1 cellular context compared by ENCODE assay signal in genomic region chr2:68849579-68850030, GRCh38.
TF ChIP-seq lines count a peak whose summit lies in the region.

No MANE protein-coding gene starts in this region.

TF ChIP-seq in K562, 482 proteins besides CTCF, POLR2A, EP300 and RAD21 (continued from another document and continues in another):
- TF ChIP-seq, protein P1, sequence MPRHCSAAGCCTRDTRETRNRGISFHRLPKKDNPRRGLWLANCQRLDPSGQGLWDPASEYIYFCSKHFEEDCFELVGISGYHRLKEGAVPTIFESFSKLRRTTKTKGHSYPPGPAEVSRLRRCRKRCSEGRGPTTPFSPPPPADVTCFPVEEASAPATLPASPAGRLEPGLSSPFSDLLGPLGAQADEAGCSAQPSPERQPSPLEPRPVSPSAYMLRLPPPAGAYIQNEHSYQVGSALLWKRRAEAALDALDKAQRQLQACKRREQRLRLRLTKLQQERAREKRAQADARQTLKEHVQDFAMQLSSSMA (CRISPR knock-in tag; IDR thresholded peaks at IDR 0.05) = no peak
- TF ChIP-seq, protein P2, sequence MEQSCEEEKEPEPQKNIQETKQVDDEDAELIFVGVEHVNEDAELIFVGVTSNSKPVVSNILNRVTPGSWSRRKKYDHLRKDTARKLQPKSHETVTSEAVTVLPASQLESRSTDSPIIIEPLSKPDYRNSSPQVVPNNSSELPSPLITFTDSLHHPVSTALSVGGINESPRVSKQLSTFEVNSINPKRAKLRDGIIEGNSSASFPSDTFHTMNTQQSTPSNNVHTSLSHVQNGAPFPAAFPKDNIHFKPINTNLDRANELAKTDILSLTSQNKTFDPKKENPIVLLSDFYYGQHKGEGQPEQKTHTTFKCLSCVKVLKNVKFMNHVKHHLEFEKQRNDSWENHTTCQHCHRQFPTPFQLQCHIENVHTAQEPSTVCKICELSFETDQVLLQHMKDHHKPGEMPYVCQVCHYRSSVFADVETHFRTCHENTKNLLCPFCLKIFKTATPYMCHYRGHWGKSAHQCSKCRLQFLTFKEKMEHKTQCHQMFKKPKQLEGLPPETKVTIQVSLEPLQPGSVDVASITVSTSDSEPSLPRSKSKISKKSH (CRISPR knock-in tag; IDR thresholded peaks at IDR 0.05) = no peak
- no peak for TF ChIP-seq SREBF1 (IDR thresholded peaks at IDR 0.05; ENCODE audit: borderline replicate concordance, low read depth, low read length)
- TF ChIP-seq, protein P3, sequence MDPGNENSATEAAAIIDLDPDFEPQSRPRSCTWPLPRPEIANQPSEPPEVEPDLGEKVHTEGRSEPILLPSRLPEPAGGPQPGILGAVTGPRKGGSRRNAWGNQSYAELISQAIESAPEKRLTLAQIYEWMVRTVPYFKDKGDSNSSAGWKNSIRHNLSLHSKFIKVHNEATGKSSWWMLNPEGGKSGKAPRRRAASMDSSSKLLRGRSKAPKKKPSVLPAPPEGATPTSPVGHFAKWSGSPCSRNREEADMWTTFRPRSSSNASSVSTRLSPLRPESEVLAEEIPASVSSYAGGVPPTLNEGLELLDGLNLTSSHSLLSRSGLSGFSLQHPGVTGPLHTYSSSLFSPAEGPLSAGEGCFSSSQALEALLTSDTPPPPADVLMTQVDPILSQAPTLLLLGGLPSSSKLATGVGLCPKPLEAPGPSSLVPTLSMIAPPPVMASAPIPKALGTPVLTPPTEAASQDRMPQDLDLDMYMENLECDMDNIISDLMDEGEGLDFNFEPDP (CRISPR knock-in tag; IDR thresholded peaks at IDR 0.05) = no peak
- TF ChIP-seq, protein P4, sequence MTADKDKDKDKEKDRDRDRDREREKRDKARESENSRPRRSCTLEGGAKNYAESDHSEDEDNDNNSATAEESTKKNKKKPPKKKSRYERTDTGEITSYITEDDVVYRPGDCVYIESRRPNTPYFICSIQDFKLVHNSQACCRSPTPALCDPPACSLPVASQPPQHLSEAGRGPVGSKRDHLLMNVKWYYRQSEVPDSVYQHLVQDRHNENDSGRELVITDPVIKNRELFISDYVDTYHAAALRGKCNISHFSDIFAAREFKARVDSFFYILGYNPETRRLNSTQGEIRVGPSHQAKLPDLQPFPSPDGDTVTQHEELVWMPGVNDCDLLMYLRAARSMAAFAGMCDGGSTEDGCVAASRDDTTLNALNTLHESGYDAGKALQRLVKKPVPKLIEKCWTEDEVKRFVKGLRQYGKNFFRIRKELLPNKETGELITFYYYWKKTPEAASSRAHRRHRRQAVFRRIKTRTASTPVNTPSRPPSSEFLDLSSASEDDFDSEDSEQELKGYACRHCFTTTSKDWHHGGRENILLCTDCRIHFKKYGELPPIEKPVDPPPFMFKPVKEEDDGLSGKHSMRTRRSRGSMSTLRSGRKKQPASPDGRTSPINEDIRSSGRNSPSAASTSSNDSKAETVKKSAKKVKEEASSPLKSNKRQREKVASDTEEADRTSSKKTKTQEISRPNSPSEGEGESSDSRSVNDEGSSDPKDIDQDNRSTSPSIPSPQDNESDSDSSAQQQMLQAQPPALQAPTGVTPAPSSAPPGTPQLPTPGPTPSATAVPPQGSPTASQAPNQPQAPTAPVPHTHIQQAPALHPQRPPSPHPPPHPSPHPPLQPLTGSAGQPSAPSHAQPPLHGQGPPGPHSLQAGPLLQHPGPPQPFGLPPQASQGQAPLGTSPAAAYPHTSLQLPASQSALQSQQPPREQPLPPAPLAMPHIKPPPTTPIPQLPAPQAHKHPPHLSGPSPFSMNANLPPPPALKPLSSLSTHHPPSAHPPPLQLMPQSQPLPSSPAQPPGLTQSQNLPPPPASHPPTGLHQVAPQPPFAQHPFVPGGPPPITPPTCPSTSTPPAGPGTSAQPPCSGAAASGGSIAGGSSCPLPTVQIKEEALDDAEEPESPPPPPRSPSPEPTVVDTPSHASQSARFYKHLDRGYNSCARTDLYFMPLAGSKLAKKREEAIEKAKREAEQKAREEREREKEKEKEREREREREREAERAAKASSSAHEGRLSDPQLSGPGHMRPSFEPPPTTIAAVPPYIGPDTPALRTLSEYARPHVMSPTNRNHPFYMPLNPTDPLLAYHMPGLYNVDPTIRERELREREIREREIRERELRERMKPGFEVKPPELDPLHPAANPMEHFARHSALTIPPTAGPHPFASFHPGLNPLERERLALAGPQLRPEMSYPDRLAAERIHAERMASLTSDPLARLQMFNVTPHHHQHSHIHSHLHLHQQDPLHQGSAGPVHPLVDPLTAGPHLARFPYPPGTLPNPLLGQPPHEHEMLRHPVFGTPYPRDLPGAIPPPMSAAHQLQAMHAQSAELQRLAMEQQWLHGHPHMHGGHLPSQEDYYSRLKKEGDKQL (CRISPR knock-in tag; IDR thresholded peaks at IDR 0.05; ENCODE audit: borderline replicate concordance) = no peak
- no peak for TF ChIP-seq ZSCAN29 (IDR thresholded peaks at IDR 0.05)
- no peak for TF ChIP-seq NFYB (IDR thresholded peaks at IDR 0.05; ENCODE audit: extremely low read depth, insufficient read length)
- no peak for TF ChIP-seq ZBTB26 (CRISPR knock-in tag; IDR thresholded peaks at IDR 0.05)
- TF ChIP-seq EGR1 (conservative IDR thresholded peaks at IDR 0.05) = no peak
- TF ChIP-seq, protein P5, sequence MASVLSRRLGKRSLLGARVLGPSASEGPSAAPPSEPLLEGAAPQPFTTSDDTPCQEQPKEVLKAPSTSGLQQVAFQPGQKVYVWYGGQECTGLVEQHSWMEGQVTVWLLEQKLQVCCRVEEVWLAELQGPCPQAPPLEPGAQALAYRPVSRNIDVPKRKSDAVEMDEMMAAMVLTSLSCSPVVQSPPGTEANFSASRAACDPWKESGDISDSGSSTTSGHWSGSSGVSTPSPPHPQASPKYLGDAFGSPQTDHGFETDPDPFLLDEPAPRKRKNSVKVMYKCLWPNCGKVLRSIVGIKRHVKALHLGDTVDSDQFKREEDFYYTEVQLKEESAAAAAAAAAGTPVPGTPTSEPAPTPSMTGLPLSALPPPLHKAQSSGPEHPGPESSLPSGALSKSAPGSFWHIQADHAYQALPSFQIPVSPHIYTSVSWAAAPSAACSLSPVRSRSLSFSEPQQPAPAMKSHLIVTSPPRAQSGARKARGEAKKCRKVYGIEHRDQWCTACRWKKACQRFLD (CRISPR knock-in tag; IDR thresholded peaks at IDR 0.05) = no peak
- no peak for TF ChIP-seq ZNF124 (CRISPR knock-in tag; IDR thresholded peaks at IDR 0.05)
- no peak for TF ChIP-seq SIX5 (IDR thresholded peaks at IDR 0.05; ENCODE audit: borderline replicate concordance in 1 of 2, insufficient read depth in 1 of 2, low read depth in 1 of 2, low read length in 2 of 2)
- no peak for TF ChIP-seq STAG1 (CRISPR knock-in tag; IDR thresholded peaks at IDR 0.05; ENCODE audit: borderline replicate concordance)
- TF ChIP-seq STAT5B (CRISPR knock-in tag; IDR thresholded peaks at IDR 0.05) = no peak
- no peak for TF ChIP-seq ETV6 (IDR thresholded peaks at IDR 0.05; ENCODE audit: borderline replicate concordance in 1 of 2, low read depth in 2 of 2, low read length in 1 of 2)
- TF ChIP-seq ETV6 (CRISPR knock-in tag; IDR thresholded peaks at IDR 0.05; ENCODE audit: borderline replicate concordance) = no peak
- TF ChIP-seq ZNF174 (CRISPR knock-in tag; IDR thresholded peaks at IDR 0.05) = no peak
- no peak for TF ChIP-seq EWSR1 (IDR thresholded peaks at IDR 0.05; ENCODE audit: borderline replicate concordance, low read depth, partially characterized antibody)
- TF ChIP-seq, protein P6, sequence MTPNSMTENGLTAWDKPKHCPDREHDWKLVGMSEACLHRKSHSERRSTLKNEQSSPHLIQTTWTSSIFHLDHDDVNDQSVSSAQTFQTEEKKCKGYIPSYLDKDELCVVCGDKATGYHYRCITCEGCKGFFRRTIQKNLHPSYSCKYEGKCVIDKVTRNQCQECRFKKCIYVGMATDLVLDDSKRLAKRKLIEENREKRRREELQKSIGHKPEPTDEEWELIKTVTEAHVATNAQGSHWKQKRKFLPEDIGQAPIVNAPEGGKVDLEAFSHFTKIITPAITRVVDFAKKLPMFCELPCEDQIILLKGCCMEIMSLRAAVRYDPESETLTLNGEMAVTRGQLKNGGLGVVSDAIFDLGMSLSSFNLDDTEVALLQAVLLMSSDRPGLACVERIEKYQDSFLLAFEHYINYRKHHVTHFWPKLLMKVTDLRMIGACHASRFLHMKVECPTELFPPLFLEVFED (CRISPR knock-in tag; conservative IDR thresholded peaks at IDR 0.05) = no peak
- no peak for TF ChIP-seq CREB1 (IDR thresholded peaks at IDR 0.05)
- TF ChIP-seq CREB1 (CRISPR knock-in tag; IDR thresholded peaks at IDR 0.05) = no peak
- TF ChIP-seq VEZF1 (CRISPR knock-in tag; IDR thresholded peaks at IDR 0.05) = no peak
- TF ChIP-seq ARHGAP35 (IDR thresholded peaks at IDR 0.05; ENCODE audit: partially characterized antibody) = no peak
- no peak for TF ChIP-seq SUPT5H (IDR thresholded peaks at IDR 0.05)
- TF ChIP-seq MYNN (IDR thresholded peaks at IDR 0.05) = 0 out of 2 replicates have a peak, but pooled peaks have one; percentile 14
- no peak for TF ChIP-seq MYNN (CRISPR knock-in tag; IDR thresholded peaks at IDR 0.05)
- 0 out of 2 replicates have a peak, but pooled peaks have one; percentile 27 for TF ChIP-seq PTTG1 (tag; IDR thresholded peaks at IDR 0.05; ENCODE audit: low read depth)
- no peak for TF ChIP-seq ZNF24 (IDR thresholded peaks at IDR 0.05)
- no peak for TF ChIP-seq POLR3G (IDR thresholded peaks at IDR 0.05; ENCODE audit: extremely low read depth, insufficient read length, insufficient replicate concordance)
- TF ChIP-seq E2F5 (CRISPR knock-in tag; IDR thresholded peaks at IDR 0.05) = no peak
- no peak; the same call in none of the 2 replicates for TF ChIP-seq ZNF589 (CRISPR knock-in tag; IDR thresholded peaks at IDR 0.05; ENCODE audit: low read depth)
- no peak for TF ChIP-seq XRCC3 (IDR thresholded peaks at IDR 0.05)
- TF ChIP-seq SMC3 (conservative IDR thresholded peaks at IDR 0.05; ENCODE audit: insufficient read depth, low read depth, low read length) = no peak
- peak; percentile 54; the same call in 1 of the 2 replicates for TF ChIP-seq CTBP1 (IDR thresholded peaks at IDR 0.05; ENCODE audit: borderline replicate concordance)
- TF ChIP-seq SMARCE1 (IDR thresholded peaks at IDR 0.05) = peak; percentile 96
- TF ChIP-seq ZNF324 (CRISPR knock-in tag; IDR thresholded peaks at IDR 0.05) = no peak
- TF ChIP-seq NKRF (IDR thresholded peaks at IDR 0.05; ENCODE audit: borderline replicate concordance) = no peak
- TF ChIP-seq, protein P7, sequence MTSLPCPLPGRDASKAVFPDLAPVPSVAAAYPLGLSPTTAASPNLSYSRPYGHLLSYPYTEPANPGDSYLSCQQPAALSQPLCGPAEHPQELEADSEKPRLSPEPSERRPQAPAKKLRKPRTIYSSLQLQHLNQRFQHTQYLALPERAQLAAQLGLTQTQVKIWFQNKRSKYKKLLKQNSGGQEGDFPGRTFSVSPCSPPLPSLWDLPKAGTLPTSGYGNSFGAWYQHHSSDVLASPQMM (CRISPR knock-in tag; IDR thresholded peaks at IDR 0.05) = no peak
- TF ChIP-seq, protein P8, sequence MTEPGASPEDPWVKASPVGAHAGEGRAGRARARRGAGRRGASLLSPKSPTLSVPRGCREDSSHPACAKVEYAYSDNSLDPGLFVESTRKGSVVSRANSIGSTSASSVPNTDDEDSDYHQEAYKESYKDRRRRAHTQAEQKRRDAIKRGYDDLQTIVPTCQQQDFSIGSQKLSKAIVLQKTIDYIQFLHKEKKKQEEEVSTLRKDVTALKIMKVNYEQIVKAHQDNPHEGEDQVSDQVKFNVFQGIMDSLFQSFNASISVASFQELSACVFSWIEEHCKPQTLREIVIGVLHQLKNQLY (CRISPR knock-in tag; conservative IDR thresholded peaks at IDR 0.05) = no peak
- TF ChIP-seq SAFB (IDR thresholded peaks at IDR 0.05; ENCODE audit: borderline replicate concordance, low read depth, low read length) = no peak
- peak; percentile 92 for TF ChIP-seq TEAD4 (IDR thresholded peaks at IDR 0.05; ENCODE audit: low read length)
- TF ChIP-seq TEAD4 (CRISPR knock-in tag; IDR thresholded peaks at IDR 0.05; ENCODE audit: borderline replicate concordance) = no peak
- TF ChIP-seq FOXJ3 (CRISPR knock-in tag; IDR thresholded peaks at IDR 0.05) = no peak
- no peak for TF ChIP-seq ZNF583 (CRISPR knock-in tag; IDR thresholded peaks at IDR 0.05)
- TF ChIP-seq TCF7L2 (IDR thresholded peaks at IDR 0.05; ENCODE audit: low read depth, low read length) = no peak
- TF ChIP-seq ZNF146 (CRISPR knock-in tag; IDR thresholded peaks at IDR 0.05; ENCODE audit: unreplicated experiment) = no peak
- TF ChIP-seq CEBPB (tag; IDR thresholded peaks at IDR 0.05) = no peak
